Comparison of ENCODE assay signal across 9 cellular contexts in the genomic region with DNA sequence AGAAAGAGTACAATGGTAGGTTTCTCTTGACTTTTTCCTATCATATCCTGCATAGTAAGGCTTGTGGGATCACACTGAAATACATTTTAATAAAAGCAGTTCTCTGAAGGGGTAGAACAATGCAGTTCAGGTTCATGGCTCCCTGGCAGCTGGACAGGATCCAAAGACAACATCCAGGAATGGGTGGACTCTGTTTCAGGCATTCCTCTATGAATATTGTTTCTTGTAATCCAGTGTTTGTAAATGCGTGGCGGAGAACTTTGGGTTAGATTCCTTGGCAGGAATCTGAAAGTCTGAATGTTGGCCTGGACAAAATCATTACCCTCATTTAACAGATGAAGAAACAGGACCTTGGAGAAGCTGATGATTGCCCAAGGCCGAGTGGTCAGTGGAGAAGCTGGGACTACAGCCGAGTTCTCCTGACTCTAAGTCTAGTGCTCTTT. TPM values are rescaled to one million over a fixed set of nuclear protein-coding genes. Genes with fewer than 3 reads are reported as not detected.
DNase-seq lines count a peak whose midpoint lies in the region; ATAC-seq, FAIRE-seq and TF ChIP-seq lines count a peak whose summit lies in the region.
"Had no signal": no experiment of that assay in that cellular context is flagged by ENCODE, and none has a peak within 500 bp of the region (broad histone marks: within the 10 kb centered on the region; RNA-seq: fewer than 3 reads in every experiment).

No MANE protein-coding gene starts in this region.

- H3K36me3 ChIP-seq in HepG2 (replicated peaks in 1 of 2; ENCODE audit: control insufficient read depth in 1 of 2, insufficient read depth in 2 of 2, low read length in 2 of 2): no peaks in the 10 kb centered on the region

- no peak for TF ChIP-seq RAD21 in HepG2 (CRISPR knock-in tag; IDR thresholded peaks at IDR 0.05)

- H3K27me3 ChIP-seq in HepG2 (ENCODE audit: control insufficient read depth in 1 of 2, insufficient read depth in 2 of 2, low read length in 2 of 2): no peaks in the 10 kb centered on the region

- no peaks in the 10 kb centered on the region for H4K20me1 ChIP-seq in HepG2 (ENCODE audit: insufficient read depth, low read length)

- no peak overlapping the region for H3K27ac ChIP-seq in HepG2 (ENCODE audit: extremely low read length, insufficient read depth, low read length)

- 20% methylated on average over 4 of the region's 4 CpGs for WGBS in HepG2 (ENCODE audit: low lambda C conversion rate)

- TF ChIP-seq EP300 in HepG2 (IDR thresholded peaks at IDR 0.05; ENCODE audit: low read depth in 2 of 2, low read length in 2 of 2) (no peak), HepG2 (CRISPR knock-in tag; IDR thresholded peaks at IDR 0.05; ENCODE audit: borderline replicate concordance) (no peak)

- no peak overlapping the region for H2AFZ ChIP-seq in HepG2 (ENCODE audit: low read length)

- CTCF ChIA-PET in MCF 10A (lab: Yijun Ruan, JAX) (interaction anchor here (1.2 kb wide), 1 partner anchor 32 kb away, joined by 3 read pairs; no protein-coding TSS in a partner anchor), HepG2 (lab: Yijun Ruan, JAX; ENCODE audit: low intra/inter-chr PET ratio, low total read pairs) (no interaction called here)

- no peaks in the 10 kb centered on the region for H3K9me3 ChIP-seq in HepG2 (ENCODE audit: low read length)

- TF ChIP-seq CTCF in MCF 10A (IDR thresholded peaks at IDR 0.05; ENCODE audit: unreplicated experiment): no peak
- TF ChIP-seq CTCF in HepG2 (CRISPR knock-in tag; IDR thresholded peaks at IDR 0.05): no peak

- H3K4me1 Mint-ChIP-seq in activated naive CD4-positive, alpha-beta T cell treated with anti-CD3 and anti-CD28 coated beads, Interleukin-2, amount 50 U/mL, for 24 hours: peaks cover 39% of the 10 kb centered on the region
- H3K4me1 Mint-ChIP-seq in MCF 10A (ENCODE audit: insufficient read depth, unreplicated experiment): peaks cover 43% of the 10 kb centered on the region

- no peaks in the 10 kb centered on the region for H3K9me3 Mint-ChIP-seq in activated naive CD4-positive, alpha-beta T cell treated with anti-CD3 and anti-CD28 coated beads, Interleukin-2, amount 50 U/mL, for 24 hours
- no peaks in the 10 kb centered on the region for H3K9me3 Mint-ChIP-seq in MCF 10A (ENCODE audit: unreplicated experiment)

- FAIRE-seq in HepG2 (lab: Jason Lieb, UNC): peak; percentile 43
- no peak for FAIRE-seq in urothelium cell line (lab: Jason Lieb, UNC)

- intact Hi-C loops in MCF 10A (cut with micrococcal nuclease) (loop anchor here (1.0 kb wide), 1 partner anchor 42 kb away; no protein-coding TSS in a partner anchor), HepG2 (cut with micrococcal nuclease; ENCODE audit: unreplicated experiment) (loop anchor here (5.0 kb wide), 1 partner anchor 44 kb away; a partner anchor contains a TSS)

- H3K4me2 ChIP-seq in HepG2 (ENCODE audit: low read depth, low read length): peak overlapping the region; percentile 56

- H3K4me3 ChIP-seq in HepG2 (replicated peaks in 1 of 3; ENCODE audit: insufficient read depth in 1 of 3, low read depth in 2 of 3, low read length in 3 of 3): peak overlapping the region in 1 of 3 experiments; percentile 2; a peak in 1 of 6 replicates

- ATAC-seq in HepG2 (peak; percentile 87), HG02885 (IDR thresholded peaks at IDR 0.05; ENCODE audit: poor library complexity, unreplicated experiment) (no peak)

- POLR2A ChIA-PET in MCF 10A (lab: Yijun Ruan, JAX): interaction anchor here (0.7 to 2.2 kb wide), 12 partner anchors 10 to 101 kb away, joined by 3 to 11 read pairs (median 4); a partner anchor contains a TSS
- POLR2A ChIA-PET in HepG2 (lab: Yijun Ruan, JAX): no interaction called here

- no TSS peak for BruUV-seq in MCF 10A (replicated peaks; lab: Mats Ljungman, UMichigan)
- BruUV-seq in HepG2 (replicated peaks; lab: Mats Ljungman, UMichigan): no TSS peak

- H3K4me1 ChIP-seq in HepG2 (ENCODE audit: insufficient read depth, low read length): peaks cover 31% of the 10 kb centered on the region

- H3K36me3 Mint-ChIP-seq in activated naive CD4-positive, alpha-beta T cell treated with anti-CD3 and anti-CD28 coated beads, Interleukin-2, amount 50 U/mL, for 24 hours: peaks cover 10% of the 10 kb centered on the region
- peaks cover 9% of the 10 kb centered on the region for H3K36me3 Mint-ChIP-seq in MCF 10A (ENCODE audit: insufficient read depth, unreplicated experiment)

- H3K4me3 Mint-ChIP-seq in activated naive CD4-positive, alpha-beta T cell treated with anti-CD3 and anti-CD28 coated beads, Interleukin-2, amount 50 U/mL, for 24 hours: no peak overlapping the region
- H3K4me3 Mint-ChIP-seq in MCF 10A (ENCODE audit: unreplicated experiment): no peak overlapping the region
- H3K4me3 Mint-ChIP-seq: CD4-positive, CD25-positive, alpha-beta regulatory T cell had no signal

- no peaks in the 10 kb centered on the region for H3K27me3 Mint-ChIP-seq in activated naive CD4-positive, alpha-beta T cell treated with anti-CD3 and anti-CD28 coated beads, Interleukin-2, amount 50 U/mL, for 24 hours
- no peaks in the 10 kb centered on the region for H3K27me3 Mint-ChIP-seq in MCF 10A (ENCODE audit: insufficient read depth, unreplicated experiment)
- H3K27me3 Mint-ChIP-seq: CD4-positive, CD25-positive, alpha-beta regulatory T cell had no signal

- no peaks in the 10 kb centered on the region for H3K79me2 ChIP-seq in HepG2 (ENCODE audit: insufficient read depth, low read length)

- in situ Hi-C loops in HepG2 (cut with HindIII; ENCODE audit: extremely low pct_ligation_motif_present, low pct_unique_long_range_greater_than_20kb): no loop called here

- no peak for TF ChIP-seq POLR2A in HepG2 (IDR thresholded peaks at IDR 0.05; ENCODE audit: insufficient read depth in 1 of 2, low read depth in 2 of 2, low read length in 2 of 2)

- peak overlapping the region; percentile 14 for H3K27ac Mint-ChIP-seq in activated naive CD4-positive, alpha-beta T cell treated with anti-CD3 and anti-CD28 coated beads, Interleukin-2, amount 50 U/mL, for 24 hours
- H3K27ac Mint-ChIP-seq in MCF 10A (ENCODE audit: low read depth, unreplicated experiment): peak overlapping the region; percentile 47

- 0 out of 2 replicates have a peak overlapping the region, but pooled peaks have one; percentile 1 for H3K9ac ChIP-seq in HepG2 (ENCODE audit: insufficient read depth, low read depth, low read length)

- no peak for DNase-seq in activated naive CD4-positive, alpha-beta T cell treated with anti-CD3 and anti-CD28 coated beads, Interleukin-2, amount 50 U/mL, for 16 hours
- DNase-seq in MCF 10A (ENCODE audit: unreplicated experiment): peak; percentile 96
- peak; percentile 81 for DNase-seq in HepG2 (ENCODE audit: low spot score)
- DNase-seq in urothelium cell line (ENCODE audit: low spot score): peak; percentile 77
- no peak for DNase-seq in activated CD4-positive, alpha-beta T cell treated with anti-CD3 and anti-CD28 coated beads for 1 hour
- DNase-seq in middle frontal gyrus (ENCODE audit: extremely low spot score, low spot score): no peak
- DNase-seq: CD4-positive, CD25-positive, alpha-beta regulatory T cell had no signal

TF ChIP-seq in HepG2, 621 proteins besides CTCF, POLR2A, EP300 and RAD21 (continues in another document):
- TF ChIP-seq GATAD2A (CRISPR knock-in tag; IDR thresholded peaks at IDR 0.05): peak; percentile 42; the same call in 1 of the 2 replicates
- peak; percentile 42 for TF ChIP-seq TEAD3 (CRISPR knock-in tag; optimal IDR thresholded peaks at IDR 0.05; ENCODE audit: borderline replicate concordance)
- no peak for TF ChIP-seq ZNF747 (CRISPR knock-in tag; IDR thresholded peaks at IDR 0.05; ENCODE audit: borderline replicate concordance)
- 0 out of 2 replicates have a peak, but pooled peaks have one; percentile 20 for TF ChIP-seq NCOA2 (CRISPR knock-in tag; IDR thresholded peaks at IDR 0.05)
- peak; percentile 79; the same call in 1 of the 2 replicates for TF ChIP-seq SOX5 (CRISPR knock-in tag; IDR thresholded peaks at IDR 0.05; ENCODE audit: borderline replicate concordance)
- peak; percentile 83 for TF ChIP-seq BCL6 (CRISPR knock-in tag; IDR thresholded peaks at IDR 0.05)
- TF ChIP-seq FOXA3 (CRISPR knock-in tag; IDR thresholded peaks at IDR 0.05): peak; percentile 31; the same call in 1 of the 2 replicates
- TF ChIP-seq FOXJ3 (CRISPR knock-in tag; IDR thresholded peaks at IDR 0.05; ENCODE audit: borderline replicate concordance): 0 out of 2 replicates have a peak, but pooled peaks have one; percentile 22
- TF ChIP-seq HMG20A (CRISPR knock-in tag; IDR thresholded peaks at IDR 0.05; ENCODE audit: borderline replicate concordance): 0 out of 2 replicates have a peak, but pooled peaks have one; percentile 42
- TF ChIP-seq SALL1 (CRISPR knock-in tag; IDR thresholded peaks at IDR 0.05): peak; percentile 63; the same call in 1 of the 2 replicates
- TF ChIP-seq SOX13 (IDR thresholded peaks at IDR 0.05): no peak
- TF ChIP-seq SOX13 (CRISPR knock-in tag; conservative IDR thresholded peaks at IDR 0.05 in 1 of 2, IDR thresholded peaks at IDR 0.05 in 1 of 2): peak in 1 of 2 experiments; percentile 81; a peak in 2 of 4 replicates
- no peak for TF ChIP-seq ZFP90 (CRISPR knock-in tag; IDR thresholded peaks at IDR 0.05; ENCODE audit: borderline replicate concordance)

RNA-seq across cellular contexts. Expression of a gene that starts 43.5 kb away (rescaled TPM):
- total RNA-seq in MCF 10A (2022) (51.2 and 67.4 TPM in 2 replicates), HepG2 (2016; rRNA removed; fragmentation: Illumina TruSeq; extraction: Trizol) (13.3 and 19.5 TPM in 2 replicates)
- total RNA-seq in HepG2 (2016; cell fraction: cytosol; rRNA removed; fragmentation: Illumina TruSeq; extraction: Trizol; ENCODE audit: low read depth): 3.3 and 4.7 TPM in 2 replicates
- total RNA-seq in HepG2 (2016; cell fraction: insoluble cytoplasmic fraction; rRNA removed; fragmentation: Illumina TruSeq; extraction: Trizol): 13.6 and 17.1 TPM in 2 replicates
- 4.5 and 4.9 TPM in 2 replicates for total RNA-seq in HepG2 (2016; cell fraction: membrane; rRNA removed; fragmentation: Illumina TruSeq; extraction: Trizol)
- total RNA-seq in HepG2 (2016; cell fraction: nucleus; rRNA removed; fragmentation: Illumina TruSeq; extraction: Trizol): 24.4 and 24.6 TPM in 2 replicates
- 6.2 and 6.4 TPM in 2 replicates for polyA plus RNA-seq in HepG2 (2011; rRNA removed)
- polyA plus RNA-seq in HepG2 (2011; cell fraction: cytosol; rRNA removed): 3.3 and 4.5 TPM in 2 replicates
- 21.7 and 22.7 TPM in 2 replicates for polyA plus RNA-seq in HepG2 (2011; cell fraction: nucleus; rRNA removed)
- 4.5 and 5.0 TPM in 2 replicates for polyA plus RNA-seq in HepG2 (2012)
- polyA plus RNA-seq in HepG2 (2016; cell fraction: cytosol; fragmentation: Illumina TruSeq; extraction: Trizol; ENCODE audit: low read depth): 0.34 and 0.63 TPM in 2 replicates
- 7.2 and 9.1 TPM in 2 replicates for polyA plus RNA-seq in HepG2 (2016; cell fraction: insoluble cytoplasmic fraction; fragmentation: Illumina TruSeq; extraction: Trizol; ENCODE audit: low read depth)
- 0.87 and 1.0 TPM in 2 replicates for polyA plus RNA-seq in HepG2 (2016; cell fraction: membrane; fragmentation: Illumina TruSeq; extraction: Trizol; ENCODE audit: low read depth)
- 13.5 and 14.3 TPM in 2 replicates for polyA plus RNA-seq in HepG2 (2016; cell fraction: nucleus; fragmentation: Illumina TruSeq; extraction: Trizol; ENCODE audit: insufficient read depth, low read depth)
- 21.2 and 137 TPM in 2 replicates for polyA minus RNA-seq in HepG2 (2011; rRNA and poly(A)+ RNA removed; ENCODE audit: low replicate concordance)
- 9.4 and 14.6 TPM in 2 replicates for polyA minus RNA-seq in HepG2 (2011; cell fraction: cytosol; rRNA and poly(A)+ RNA removed)
- 55.6 and 61.7 TPM in 2 replicates for polyA minus RNA-seq in HepG2 (2011; cell fraction: nucleus; rRNA and poly(A)+ RNA removed)

Comparison
In these comparisons a context has a peak if more than half of its experiments do, and no peak if none do; other contexts are left out.
1. DNase-seq: peak in MCF 10A (single experiment), HepG2 (single experiment) and urothelium cell line (single experiment); none in activated naive CD4-positive, alpha-beta T cell treated with anti-CD3 and anti-CD28 coated beads, Interleukin-2, amount 50 U/mL, for 16 hours (single experiment), activated CD4-positive, alpha-beta T cell treated with anti-CD3 and anti-CD28 coated beads for 1 hour (single experiment) and middle frontal gyrus (single experiment).